32 cellular contexts compared by ENCODE assay signal in the genomic region with DNA sequence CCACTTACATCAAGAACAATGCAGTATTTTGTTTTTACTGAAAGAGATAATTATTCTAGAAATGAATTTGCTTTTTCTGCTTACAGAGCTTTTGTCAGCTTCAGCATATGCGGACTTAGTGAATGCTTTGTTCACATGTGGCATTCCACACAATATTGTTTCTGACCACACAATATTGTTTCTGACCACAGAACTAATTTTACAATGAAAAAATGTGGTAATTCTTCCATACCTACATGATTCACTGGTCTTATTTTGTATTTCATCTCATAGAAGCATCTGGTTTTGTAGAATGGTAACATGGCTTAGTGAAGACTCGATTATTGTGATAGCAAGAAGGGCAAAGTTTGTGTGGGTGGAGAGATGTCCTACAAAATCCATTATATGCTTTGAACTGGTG.
"Had no signal": no experiment of that assay in that cellular context is flagged by ENCODE, and none has a peak within 500 bp of the region (broad histone marks: within the 10 kb centered on the region; RNA-seq: fewer than 3 reads in every experiment).

No MANE protein-coding gene starts in this region.

- H3K4me2 ChIP-seq: hepatocyte had no signal

- H3K4me1 ChIP-seq: adrenal gland, left ventricle myocardium inferior, upper lobe of left lung had no signal

- H2AFZ ChIP-seq: hepatocyte had no signal

- H3K4me3 ChIP-seq: adrenal gland, hepatocyte, left ventricle myocardium inferior, lung, mucosa of descending colon, ovary, right lobe of liver, skin epidermis, upper lobe of left lung had no signal

- ATAC-seq: esophagus mucosa; mucosa of descending colon; right lobe of liver; stimulated activated memory B cell treated with anti-CD40 and anti-IgM and Interleukin-4, amounts not matched to agents 10 μg/mL and 1 μg/mL and 100 μg/mL, for 72 hours; stimulated activated naive CD8-positive, alpha-beta T cell treated with anti-CD3 and anti-CD28 coated beads, Interleukin-15, amount 100 ng/mL, for 72 hours had no signal

- H3K27me3 ChIP-seq: adrenal gland, hepatocyte, neutrophil, ovary, right lobe of liver, upper lobe of left lung had no signal

- FAIRE-seq: bronchial epithelial cell, frontal cortex had no signal

- DNase-seq: activated CD4-positive, alpha-beta memory T cell treated with anti-CD3 and anti-CD28 coated beads for 36 hours; activated CD4-positive, CD25-positive, alpha-beta regulatory T cell treated with anti-CD3 and anti-CD28 coated beads, Interleukin-2, amount 50 U/mL, for 72 hours; activated CD8-positive, alpha-beta memory T cell treated with anti-CD3 and anti-CD28 coated beads, Interleukin-2, amount 50 U/mL, for 4 hours; activated effector memory CD4-positive, alpha-beta T cell treated with anti-CD3 and anti-CD28 coated beads, Interleukin-2, amount 50 U/mL, for 16 hours; activated naive CD4-positive, alpha-beta T cell treated with anti-CD3 and anti-CD28 coated beads for 36 hours; activated naive CD8-positive, alpha-beta T cell treated with anti-CD3 and anti-CD28 coated beads for 36 hours; activated T-cell treated with anti-CD3 and anti-CD28 coated beads, Interleukin-2, amount 50 U/mL, for 1 hour; adrenal gland; aorta; endodermal cell; islet precursor cell; left ventricle myocardium inferior; mucosa of descending colon; naive B cell; nephron progenitor cell; ovary; right lobe of liver; stimulated activated CD4-positive, alpha-beta T cell treated with anti-CD3 and anti-CD28 coated beads, Interleukin-4, amount 100 ng/mL, for 4 hours; stimulated activated CD8-positive, alpha-beta memory T cell treated with anti-CD3 and anti-CD28 coated beads, Interleukin-4, amount 100 ng/mL, for 48 hours; stimulated activated naive CD8-positive, alpha-beta T cell treated with anti-CD3 and anti-CD28 coated beads, Interleukin-15, amount 100 ng/mL, for 72 hours; substantia nigra; T-helper 9 cell; upper lobe of left lung; WERI-Rb-1 had no signal

- H3K36me3 ChIP-seq: adrenal gland, left ventricle myocardium inferior, neutrophil, ovary, right lobe of liver, upper lobe of left lung, WERI-Rb-1 had no signal

- H3K79me2 ChIP-seq: hepatocyte had no signal

- H3K27ac ChIP-seq: adrenal gland, hepatocyte, left ventricle myocardium inferior, neutrophil, ovary, right lobe of liver, upper lobe of left lung, WERI-Rb-1 had no signal
